32 cellular contexts compared by ENCODE assay signal in genomic region chr3:126418256-126418530, GRCh38. TPM values are rescaled to one million over a fixed set of nuclear protein-coding genes. Genes with fewer than 3 reads are reported as not detected.
"Had no signal": no experiment of that assay in that cellular context is flagged by ENCODE, and none has a peak within 500 bp of the region (broad histone marks: within the 10 kb centered on the region; RNA-seq: fewer than 3 reads in every experiment).

No MANE protein-coding gene starts in this region.

- H3K36me3 Mint-ChIP-seq: activated naive CD8-positive, alpha-beta T cell treated with anti-CD3 and anti-CD28 coated beads for 36 hours had no signal

- H3K27ac ChIP-seq: brain microvascular endothelial cell had no signal

- DNase-seq: activated CD4-positive, alpha-beta T cell treated with anti-CD3 and anti-CD28 coated beads, Interleukin-2, amount 10 ng/mL, durations not matched to agents 24 days and 14 days; activated CD4-positive, alpha-beta T cell treated with anti-CD3 and anti-CD28 coated beads, Interleukin-2, amount 50 U/mL, for 4 hours; activated CD8-positive, alpha-beta T cell treated with anti-CD3 and anti-CD28 coated beads for 36 hours; activated effector memory CD4-positive, alpha-beta T cell treated with anti-CD3 and anti-CD28 coated beads, Interleukin-2, amount 50 U/mL, for 16 hours; activated naive CD4-positive, alpha-beta T cell; activated naive CD4-positive, alpha-beta T cell treated with anti-CD3 and anti-CD28 coated beads, Interleukin-2, amount 50 U/mL, for 16 hours; activated naive CD8-positive, alpha-beta T cell treated with anti-CD3 and anti-CD28 coated beads for 36 hours; activated T-cell treated with anti-CD3 and anti-CD28 coated beads, Interleukin-2, amount 50 U/mL, for 1 hour; activated T-cell treated with anti-CD3 and anti-CD28 coated beads, Interleukin-2, amount 50 U/mL, for 72 hours; amniotic stem cell; brain microvascular endothelial cell; central memory CD4-positive, alpha-beta T cell; Karpas-422; NCI-H1105 treated with DMSO at 0.1 percent for 48 hours; NCI-H1436; NCI-H1694; NCI-H1930; NCI-H2081 treated with DMSO at 0.1 percent for 48 hours; NCI-H226; NCI-H446 treated with DMSO at 0.1 percent for 48 hours; NCI-H524 treated with DMSO at 0.1 percent for 48 hours; SIG-M5; T1000 had no signal

- H3K4me3 Mint-ChIP-seq: activated CD4-positive, alpha-beta T cell treated with anti-CD3 and anti-CD28 coated beads, Interleukin-2, amount 10 ng/mL, durations not matched to agents 24 days and 14 days; activated CD8-positive, alpha-beta T cell treated with anti-CD3 and anti-CD28 coated beads for 36 hours; activated naive CD8-positive, alpha-beta T cell treated with anti-CD3 and anti-CD28 coated beads for 36 hours; activated T-cell treated with anti-CD3 and anti-CD28 coated beads, Interleukin-2, amount 50 U/mL, for 72 hours; activated T-helper 17 cell treated with anti-CD3 and anti-CD28 coated beads, Interleukin-2, amount 50 U/mL, for 72 hours had no signal

- ATAC-seq: activated CD8-positive, alpha-beta T cell treated with anti-CD3 and anti-CD28 coated beads for 36 hours; activated T-cell treated with anti-CD3 and anti-CD28 coated beads, Interleukin-2, amount 50 U/mL, for 72 hours; activated T-helper 17 cell treated with anti-CD3 and anti-CD28 coated beads, Interleukin-2, amount 50 U/mL, for 72 hours; K562; Panc1 had no signal

- H3K4me1 Mint-ChIP-seq: activated CD4-positive, alpha-beta T cell treated with anti-CD3 and anti-CD28 coated beads, Interleukin-2, amount 10 ng/mL, durations not matched to agents 24 days and 14 days; activated naive CD8-positive, alpha-beta T cell treated with anti-CD3 and anti-CD28 coated beads for 36 hours; activated T-helper 17 cell treated with anti-CD3 and anti-CD28 coated beads, Interleukin-2, amount 50 U/mL, for 72 hours had no signal

- H3K4me3 ChIP-seq: K562 had no signal

- H3K9me3 Mint-ChIP-seq: activated CD4-positive, alpha-beta T cell treated with anti-CD3 and anti-CD28 coated beads, Interleukin-2, amount 10 ng/mL, durations not matched to agents 24 days and 14 days; activated CD8-positive, alpha-beta T cell treated with anti-CD3 and anti-CD28 coated beads for 36 hours; activated naive CD8-positive, alpha-beta T cell treated with anti-CD3 and anti-CD28 coated beads for 36 hours; activated T-cell treated with anti-CD3 and anti-CD28 coated beads, Interleukin-2, amount 50 U/mL, for 72 hours; activated T-helper 17 cell treated with anti-CD3 and anti-CD28 coated beads, Interleukin-2, amount 50 U/mL, for 72 hours had no signal

- H3K36me3 ChIP-seq: brain microvascular endothelial cell had no signal

- H3K27ac Mint-ChIP-seq: activated CD4-positive, alpha-beta T cell treated with anti-CD3 and anti-CD28 coated beads, Interleukin-2, amount 10 ng/mL, durations not matched to agents 24 days and 14 days; activated CD8-positive, alpha-beta T cell treated with anti-CD3 and anti-CD28 coated beads for 36 hours; activated naive CD8-positive, alpha-beta T cell treated with anti-CD3 and anti-CD28 coated beads for 36 hours; activated T-cell treated with anti-CD3 and anti-CD28 coated beads, Interleukin-2, amount 50 U/mL, for 72 hours; activated T-helper 17 cell treated with anti-CD3 and anti-CD28 coated beads, Interleukin-2, amount 50 U/mL, for 72 hours had no signal

RNA-seq across cellular contexts. Expression of gene CFAP100, which starts 23.5 kb away (rescaled TPM):
- total RNA-seq: activated CD4-positive, alpha-beta T cell treated with anti-CD3 and anti-CD28 coated beads, Interleukin-2, amount 10 ng/mL, durations not matched to agents 24 days and 14 days; activated CD8-positive, alpha-beta T cell treated with anti-CD3 and anti-CD28 coated beads for 36 hours; activated naive CD8-positive, alpha-beta T cell treated with anti-CD3 and anti-CD28 coated beads for 36 hours; activated T-cell treated with anti-CD3 and anti-CD28 coated beads, Interleukin-2, amount 50 U/mL, for 72 hours; activated T-helper 17 cell treated with anti-CD3 and anti-CD28 coated beads, Interleukin-2, amount 50 U/mL, for 72 hours; aorta; K562; MCF 10A; RPMI7951; SK-MEL-5; T-helper 1 cell treated with Interleukin-12 subunit alpha and Interleukin-12 subunit beta and Interleukin-4 antibody, amounts not matched to agents 30 ng/mL and 1 ng/mL, for 36 hours; T-helper 2 cell treated with Interferon-gamma antibody and Interleukin-4, amounts not matched to agents 100 ng/mL and 5 ng/mL, for 36 hours had no signal
- polyA plus RNA-seq: aorta, K562 had no signal
